ENCODE assay signal across 1 cellular context in the genomic region with DNA sequence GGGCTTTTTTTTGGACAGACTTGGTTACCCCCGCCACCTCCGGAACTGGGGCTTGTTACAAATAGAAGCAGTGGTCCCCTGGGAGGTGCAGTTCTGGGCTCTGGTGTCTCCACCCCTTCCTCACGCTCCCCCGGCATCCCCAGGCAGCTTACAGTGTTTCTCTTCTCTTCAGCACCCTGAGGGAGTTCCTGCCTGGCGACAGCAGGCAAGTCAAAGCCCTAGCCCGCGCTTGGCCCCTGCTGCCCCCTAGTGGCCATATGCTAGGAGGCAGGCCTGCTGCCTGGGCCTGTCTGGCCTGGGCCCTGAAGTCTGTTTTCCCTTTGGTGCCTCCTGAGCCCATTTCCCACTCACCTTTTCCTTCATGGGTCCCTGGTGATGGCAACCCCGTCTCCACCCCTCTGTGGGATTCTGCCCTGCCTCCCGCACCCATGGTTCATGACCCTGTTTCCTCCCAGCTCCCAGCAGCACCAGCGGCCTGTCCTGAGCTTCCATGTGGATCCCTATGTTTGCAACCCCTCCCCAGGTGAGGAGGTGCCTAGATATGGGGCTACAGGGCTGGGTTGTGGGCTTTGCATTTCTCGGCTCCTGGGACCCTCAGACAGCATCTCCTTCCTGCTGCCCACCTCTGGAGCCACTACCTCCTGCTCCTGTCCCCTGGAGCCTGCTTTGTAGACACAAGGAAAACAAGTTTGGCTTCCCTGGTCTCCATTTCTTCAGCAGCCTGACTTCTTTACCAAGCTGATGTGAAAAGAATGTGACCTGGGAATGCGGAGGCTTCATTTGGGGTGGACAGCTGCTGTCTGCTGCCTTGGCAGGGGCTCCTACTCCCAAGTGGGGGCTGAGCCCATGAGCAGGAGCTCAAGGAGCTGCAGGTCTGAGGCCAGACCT.
TF ChIP-seq lines count a peak whose summit lies in the region.

No MANE protein-coding gene starts in this region.

TF ChIP-seq in HepG2, 621 proteins besides CTCF, POLR2A, EP300 and RAD21 (continues in another document):
- TF ChIP-seq ZNF260 (CRISPR knock-in tag; IDR thresholded peaks at IDR 0.05; ENCODE audit: borderline replicate concordance, low read depth) (no peak), TBL1XR1 (IDR thresholded peaks at IDR 0.05; ENCODE audit: borderline replicate concordance, low read length, partially characterized antibody) (no peak), ZNF124 (CRISPR knock-in tag; IDR thresholded peaks at IDR 0.05) (no peak), ZNF101 (CRISPR knock-in tag; IDR thresholded peaks at IDR 0.05; ENCODE audit: borderline replicate concordance, low read depth) (no peak), SIX1 (CRISPR knock-in tag; IDR thresholded peaks at IDR 0.05; ENCODE audit: borderline replicate concordance) (no peak), ZNF564 (CRISPR knock-in tag; IDR thresholded peaks at IDR 0.05) (no peak), SRSF9 (IDR thresholded peaks at IDR 0.05; ENCODE audit: borderline replicate concordance, insufficient read depth, low read depth, low read length, poor library complexity, severe bottlenecking) (no peak), ZNF749 (CRISPR knock-in tag; IDR thresholded peaks at IDR 0.05; ENCODE audit: borderline replicate concordance) (no peak), CCDC6 (CRISPR knock-in tag; IDR thresholded peaks at IDR 0.05) (no peak), MTA1 (CRISPR knock-in tag; IDR thresholded peaks at IDR 0.05; ENCODE audit: borderline replicate concordance) (no peak), ZNF615 (CRISPR knock-in tag; IDR thresholded peaks at IDR 0.05; ENCODE audit: borderline replicate concordance) (no peak), NR2F6 (IDR thresholded peaks at IDR 0.05) (no peak), NR2F6 (CRISPR knock-in tag; IDR thresholded peaks at IDR 0.05) (peak; percentile 18; the same call in 1 of the 2 replicates), ZNF205 (CRISPR knock-in tag; IDR thresholded peaks at IDR 0.05) (peak; percentile 11; the same call in 1 of the 2 replicates), SYNCRIP (IDR thresholded peaks at IDR 0.05; ENCODE audit: insufficient read depth, low read depth, low read length) (no peak), BCL6 (CRISPR knock-in tag; IDR thresholded peaks at IDR 0.05) (no peak), NCOA1 (CRISPR knock-in tag; IDR thresholded peaks at IDR 0.05) (no peak), ZBTB1 (CRISPR knock-in tag; IDR thresholded peaks at IDR 0.05; ENCODE audit: borderline replicate concordance) (no peak), ZSCAN22 (CRISPR knock-in tag; IDR thresholded peaks at IDR 0.05) (no peak), ARNTL (CRISPR knock-in tag; IDR thresholded peaks at IDR 0.05) (no peak), KMT2B (CRISPR knock-in tag; IDR thresholded peaks at IDR 0.05) (peak; percentile 48; the same call in 1 of the 2 replicates), ZSCAN9 (CRISPR knock-in tag; IDR thresholded peaks at IDR 0.05; ENCODE audit: borderline replicate concordance) (no peak), JUND (CRISPR knock-in tag; IDR thresholded peaks at IDR 0.05) (no peak), KLF16 (CRISPR knock-in tag; IDR thresholded peaks at IDR 0.05) (no peak), ZNF570 (CRISPR knock-in tag; IDR thresholded peaks at IDR 0.05; ENCODE audit: borderline replicate concordance) (no peak), KDM2A (CRISPR knock-in tag; IDR thresholded peaks at IDR 0.05; ENCODE audit: borderline replicate concordance, low read depth) (peak; percentile 98), HNF4A (CRISPR knock-in tag; IDR thresholded peaks at IDR 0.05) (no peak), SRF (IDR thresholded peaks at IDR 0.05; ENCODE audit: low read depth, low read length) (no peak), ZNF468 (CRISPR knock-in tag; IDR thresholded peaks at IDR 0.05) (no peak), ZNF737 (CRISPR knock-in tag; IDR thresholded peaks at IDR 0.05; ENCODE audit: borderline replicate concordance) (no peak), ZNF510 (CRISPR knock-in tag; IDR thresholded peaks at IDR 0.05; ENCODE audit: low read depth) (no peak), SNAI1 (CRISPR knock-in tag; IDR thresholded peaks at IDR 0.05; ENCODE audit: borderline replicate concordance) (no peak), ZNF572 (CRISPR knock-in tag; IDR thresholded peaks at IDR 0.05) (0 out of 2 replicates have a peak, but pooled peaks have one; percentile 64), RFX5 (IDR thresholded peaks at IDR 0.05; ENCODE audit: low read depth, low read length) (peak; percentile 74), ZNF274 (CRISPR knock-in tag; IDR thresholded peaks at IDR 0.05) (no peak), MTA3 (CRISPR knock-in tag; IDR thresholded peaks at IDR 0.05) (no peak), LCORL (IDR thresholded peaks at IDR 0.05) (no peak), LCORL (CRISPR knock-in tag; IDR thresholded peaks at IDR 0.05) (no peak)
- TF ChIP-seq, protein P1, sequence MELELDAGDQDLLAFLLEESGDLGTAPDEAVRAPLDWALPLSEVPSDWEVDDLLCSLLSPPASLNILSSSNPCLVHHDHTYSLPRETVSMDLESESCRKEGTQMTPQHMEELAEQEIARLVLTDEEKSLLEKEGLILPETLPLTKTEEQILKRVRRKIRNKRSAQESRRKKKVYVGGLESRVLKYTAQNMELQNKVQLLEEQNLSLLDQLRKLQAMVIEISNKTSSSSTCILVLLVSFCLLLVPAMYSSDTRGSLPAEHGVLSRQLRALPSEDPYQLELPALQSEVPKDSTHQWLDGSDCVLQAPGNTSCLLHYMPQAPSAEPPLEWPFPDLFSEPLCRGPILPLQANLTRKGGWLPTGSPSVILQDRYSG (CRISPR knock-in tag; IDR thresholded peaks at IDR 0.05), result no peak
- TF ChIP-seq, protein P2, sequence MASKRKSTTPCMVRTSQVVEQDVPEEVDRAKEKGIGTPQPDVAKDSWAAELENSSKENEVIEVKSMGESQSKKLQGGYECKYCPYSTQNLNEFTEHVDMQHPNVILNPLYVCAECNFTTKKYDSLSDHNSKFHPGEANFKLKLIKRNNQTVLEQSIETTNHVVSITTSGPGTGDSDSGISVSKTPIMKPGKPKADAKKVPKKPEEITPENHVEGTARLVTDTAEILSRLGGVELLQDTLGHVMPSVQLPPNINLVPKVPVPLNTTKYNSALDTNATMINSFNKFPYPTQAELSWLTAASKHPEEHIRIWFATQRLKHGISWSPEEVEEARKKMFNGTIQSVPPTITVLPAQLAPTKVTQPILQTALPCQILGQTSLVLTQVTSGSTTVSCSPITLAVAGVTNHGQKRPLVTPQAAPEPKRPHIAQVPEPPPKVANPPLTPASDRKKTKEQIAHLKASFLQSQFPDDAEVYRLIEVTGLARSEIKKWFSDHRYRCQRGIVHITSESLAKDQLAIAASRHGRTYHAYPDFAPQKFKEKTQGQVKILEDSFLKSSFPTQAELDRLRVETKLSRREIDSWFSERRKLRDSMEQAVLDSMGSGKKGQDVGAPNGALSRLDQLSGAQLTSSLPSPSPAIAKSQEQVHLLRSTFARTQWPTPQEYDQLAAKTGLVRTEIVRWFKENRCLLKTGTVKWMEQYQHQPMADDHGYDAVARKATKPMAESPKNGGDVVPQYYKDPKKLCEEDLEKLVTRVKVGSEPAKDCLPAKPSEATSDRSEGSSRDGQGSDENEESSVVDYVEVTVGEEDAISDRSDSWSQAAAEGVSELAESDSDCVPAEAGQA (IDR thresholded peaks at IDR 0.05; ENCODE audit: low read depth), result no peak
- TF ChIP-seq, protein P2 (CRISPR knock-in tag; IDR thresholded peaks at IDR 0.05; ENCODE audit: borderline replicate concordance), result no peak
- TF ChIP-seq, protein P3, sequence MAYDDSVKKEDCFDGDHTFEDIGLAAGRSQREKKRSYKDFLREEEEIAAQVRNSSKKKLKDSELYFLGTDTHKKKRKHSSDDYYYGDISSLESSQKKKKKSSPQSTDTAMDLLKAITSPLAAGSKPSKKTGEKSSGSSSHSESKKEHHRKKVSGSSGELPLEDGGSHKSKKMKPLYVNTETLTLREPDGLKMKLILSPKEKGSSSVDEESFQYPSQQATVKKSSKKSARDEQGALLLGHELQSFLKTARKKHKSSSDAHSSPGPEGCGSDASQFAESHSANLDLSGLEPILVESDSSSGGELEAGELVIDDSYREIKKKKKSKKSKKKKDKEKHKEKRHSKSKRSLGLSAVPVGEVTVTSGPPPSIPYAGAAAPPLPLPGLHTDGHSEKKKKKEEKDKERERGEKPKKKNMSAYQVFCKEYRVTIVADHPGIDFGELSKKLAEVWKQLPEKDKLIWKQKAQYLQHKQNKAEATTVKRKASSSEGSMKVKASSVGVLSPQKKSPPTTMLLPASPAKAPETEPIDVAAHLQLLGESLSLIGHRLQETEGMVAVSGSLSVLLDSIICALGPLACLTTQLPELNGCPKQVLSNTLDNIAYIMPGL (CRISPR knock-in tag; IDR thresholded peaks at IDR 0.05; ENCODE audit: borderline replicate concordance in 1 of 2, low read depth in 1 of 2), result peak; percentile 67 to 86
- TF ChIP-seq, protein P4, sequence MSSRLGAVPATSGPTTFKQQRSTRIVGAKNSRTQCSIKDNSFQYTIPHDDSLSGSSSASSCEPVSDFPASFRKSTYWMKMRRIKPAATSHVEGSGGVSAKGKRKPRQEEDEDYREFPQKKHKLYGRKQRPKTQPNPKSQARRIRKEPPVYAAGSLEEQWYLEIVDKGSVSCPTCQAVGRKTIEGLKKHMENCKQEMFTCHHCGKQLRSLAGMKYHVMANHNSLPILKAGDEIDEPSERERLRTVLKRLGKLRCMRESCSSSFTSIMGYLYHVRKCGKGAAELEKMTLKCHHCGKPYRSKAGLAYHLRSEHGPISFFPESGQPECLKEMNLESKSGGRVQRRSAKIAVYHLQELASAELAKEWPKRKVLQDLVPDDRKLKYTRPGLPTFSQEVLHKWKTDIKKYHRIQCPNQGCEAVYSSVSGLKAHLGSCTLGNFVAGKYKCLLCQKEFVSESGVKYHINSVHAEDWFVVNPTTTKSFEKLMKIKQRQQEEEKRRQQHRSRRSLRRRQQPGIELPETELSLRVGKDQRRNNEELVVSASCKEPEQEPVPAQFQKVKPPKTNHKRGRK (CRISPR knock-in tag; IDR thresholded peaks at IDR 0.05), result no peak
- TF ChIP-seq, protein P5, sequence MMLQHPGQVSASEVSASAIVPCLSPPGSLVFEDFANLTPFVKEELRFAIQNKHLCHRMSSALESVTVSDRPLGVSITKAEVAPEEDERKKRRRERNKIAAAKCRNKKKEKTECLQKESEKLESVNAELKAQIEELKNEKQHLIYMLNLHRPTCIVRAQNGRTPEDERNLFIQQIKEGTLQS (CRISPR knock-in tag; IDR thresholded peaks at IDR 0.05), result no peak
- TF ChIP-seq, protein P6, sequence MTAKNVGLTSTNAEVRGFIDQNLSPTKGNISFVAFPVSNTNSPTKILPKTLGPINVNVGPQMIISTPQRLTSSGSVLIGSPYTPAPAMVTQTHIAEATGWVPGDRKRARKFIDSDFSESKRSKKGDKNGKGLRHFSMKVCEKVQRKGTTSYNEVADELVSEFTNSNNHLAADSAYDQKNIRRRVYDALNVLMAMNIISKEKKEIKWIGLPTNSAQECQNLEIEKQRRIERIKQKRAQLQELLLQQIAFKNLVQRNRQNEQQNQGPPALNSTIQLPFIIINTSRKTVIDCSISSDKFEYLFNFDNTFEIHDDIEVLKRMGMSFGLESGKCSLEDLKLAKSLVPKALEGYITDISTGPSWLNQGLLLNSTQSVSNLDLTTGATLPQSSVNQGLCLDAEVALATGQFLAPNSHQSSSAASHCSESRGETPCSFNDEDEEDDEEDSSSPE (CRISPR knock-in tag; IDR thresholded peaks at IDR 0.05), result peak; percentile 33; the same call in 1 of the 2 replicates
- TF ChIP-seq, protein P7, sequence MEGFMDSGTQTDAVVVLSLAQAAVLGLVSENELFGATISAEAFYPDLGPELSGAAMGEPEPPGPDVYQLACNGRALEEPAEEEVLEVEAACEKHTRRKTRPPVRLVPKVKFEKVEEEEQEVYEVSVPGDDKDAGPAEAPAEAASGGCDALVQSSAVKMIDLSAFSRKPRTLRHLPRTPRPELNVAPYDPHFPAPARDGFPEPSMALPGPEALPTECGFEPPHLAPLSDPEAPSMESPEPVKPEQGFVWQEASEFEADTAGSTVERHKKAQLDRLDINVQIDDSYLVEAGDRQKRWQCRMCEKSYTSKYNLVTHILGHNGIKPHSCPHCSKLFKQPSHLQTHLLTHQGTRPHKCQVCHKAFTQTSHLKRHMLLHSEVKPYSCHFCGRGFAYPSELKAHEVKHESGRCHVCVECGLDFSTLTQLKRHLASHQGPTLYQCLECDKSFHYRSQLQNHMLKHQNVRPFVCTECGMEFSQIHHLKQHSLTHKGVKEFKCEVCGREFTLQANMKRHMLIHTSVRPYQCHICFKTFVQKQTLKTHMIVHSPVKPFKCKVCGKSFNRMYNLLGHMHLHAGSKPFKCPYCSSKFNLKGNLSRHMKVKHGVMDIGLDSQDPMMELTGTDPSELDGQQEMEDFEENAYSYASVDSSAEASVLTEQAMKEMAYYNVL (CRISPR knock-in tag; IDR thresholded peaks at IDR 0.05; ENCODE audit: borderline replicate concordance), result peak; percentile 29; the same call in 1 of the 2 replicates
